ENCODE assay signal across 12 cellular contexts in genomic region chr1:2477309-2477708, GRCh38. TPM values are rescaled to one million over a fixed set of nuclear protein-coding genes. Genes with fewer than 3 reads are reported as not detected.
A peak's percentile ranks its signal among the peaks of the same experiment; 100 is the strongest.
DNase-seq lines count a peak whose midpoint lies in the region; TF ChIP-seq lines count a peak whose summit lies in the region.
"Had no signal": no experiment of that assay in that cellular context is flagged by ENCODE, and none has a peak within 500 bp of the region (broad histone marks: within the 10 kb centered on the region; RNA-seq: fewer than 3 reads in every experiment).

No MANE protein-coding gene starts in this region.

- no peak overlapping the region for H3K27ac ChIP-seq in BLaER1 treated with 17β-estradiol and CSF1 and Interleukin-3, amounts not matched to agents 10 nM and 100 nM
- H3K27ac ChIP-seq in RWPE1 (peak overlapping the region; percentile 57), neuronal stem cell (replicated peaks; ENCODE audit: low read length) (no peak overlapping the region), colonic mucosa (no peak overlapping the region)
- H3K27ac ChIP-seq: C4-2B had no signal

- H3K18ac ChIP-seq in neuronal stem cell (ENCODE audit: low read length): peak overlapping the region; percentile 93

- no peak overlapping the region for H2AFZ ChIP-seq in neuronal stem cell (ENCODE audit: low read length)

- peak overlapping the region; percentile 87 for H2BK120ac ChIP-seq in neuronal stem cell (ENCODE audit: low read depth, low read length)

- H3K27me3 ChIP-seq in BLaER1 treated with 17β-estradiol and CSF1 and Interleukin-3, amounts not matched to agents 10 nM and 100 nM: peaks cover 0 to 20% (median 0%) of the 10 kb centered on the region in 11 experiments; a peak in 6 of 22 replicates
- H3K27me3 ChIP-seq in neuronal stem cell (ENCODE audit: control insufficient read depth in 3 of 3, insufficient read depth in 3 of 3, low read depth in 1 of 3, low read length in 3 of 3) (peaks cover 0 to 78% (median 0%) of the 10 kb centered on the region in 3 experiments), colonic mucosa (no peaks in the 10 kb centered on the region)

- H4K91ac ChIP-seq in neuronal stem cell (ENCODE audit: low read depth, low read length, poor library complexity): no peak overlapping the region

- peaks cover 36 to 100% (median 97%) of the 10 kb centered on the region in 10 experiments for H3K4me1 ChIP-seq in BLaER1 treated with 17β-estradiol and CSF1 and Interleukin-3, amounts not matched to agents 10 nM and 100 nM
- H3K4me1 ChIP-seq in neuronal stem cell (ENCODE audit: control insufficient read depth in 2 of 2, insufficient read depth in 1 of 2, low read depth in 1 of 2, low read length in 2 of 2) (peaks cover 23 to 42% of the 10 kb centered on the region in 2 donors), colonic mucosa (peaks cover 8% of the 10 kb centered on the region)

- peak overlapping the region; percentile 43 for H4K8ac ChIP-seq in neuronal stem cell (ENCODE audit: low read depth, low read length)

- H3K9ac ChIP-seq in BLaER1 treated with 17β-estradiol and CSF1 and Interleukin-3, amounts not matched to agents 10 nM and 100 nM: peak overlapping the region in 1 of 11 experiments; percentile 10; a peak in 1 of 22 replicates
- H3K9ac ChIP-seq in neuronal stem cell (ENCODE audit: low read depth, low read length, poor library complexity): peak overlapping the region; percentile 77
- H3K9ac ChIP-seq in colonic mucosa (ENCODE audit: low read depth in 2 of 2, low read length in 2 of 2): no peak overlapping the region

- H3K14ac ChIP-seq in neuronal stem cell (ENCODE audit: low read length): peak overlapping the region; percentile 82

- H2AK5ac ChIP-seq in neuronal stem cell (ENCODE audit: low read depth, low read length): peak overlapping the region; percentile 93

- intact Hi-C loops in colonic mucosa (cut with DNase I): no loop called here

- DNase-seq in NCI-H524 (lab: John Stamatoyannopoulos, UW): peak; percentile 91 to 92
- DNase-seq in RWPE1 (ENCODE audit: low spot score): no peak
- DNase-seq in neuronal stem cell (ENCODE audit: low spot score): no peak
- no peak for DNase-seq in NCI-H187 (lab: John Stamatoyannopoulos, UW)
- no peak for DNase-seq in colonic mucosa
- no peak for DNase-seq in iPS-NIHi11 (ENCODE audit: low spot score)
- DNase-seq: ACHN; CD4-positive, alpha-beta memory T cell had no signal

- CTCF ChIA-PET in RWPE1 (lab: Yijun Ruan, JAX): no interaction called here

- no CpG with 5 or more reads among the region's 12 CpGs for WGBS in neuronal stem cell (ENCODE audit: extremely low coverage in 2 of 2, insufficient read length in 2 of 2, insufficient replicate concordance in 1 of 2), 2 donors

- POLR2A ChIA-PET in RWPE1 (lab: Yijun Ruan, JAX; ENCODE audit: low non-redundant PET): no interaction called here

- no peaks in the 10 kb centered on the region for H3K9me3 ChIP-seq in BLaER1 treated with 17β-estradiol and CSF1 and Interleukin-3, amounts not matched to agents 10 nM and 100 nM (replicated peaks in 1 of 11)
- H3K9me3 ChIP-seq in neuronal stem cell (replicated peaks in 1 of 2; ENCODE audit: control insufficient read depth in 2 of 2, insufficient read depth in 1 of 2, low read depth in 1 of 2, low read length in 2 of 2) (no peaks in the 10 kb centered on the region), colonic mucosa (no peaks in the 10 kb centered on the region)

- peak overlapping the region in 8 of 11 experiments; percentile 15 to 99 (median 90); a peak in 13 of 22 replicates for H3K4me2 ChIP-seq in BLaER1 treated with 17β-estradiol and CSF1 and Interleukin-3, amounts not matched to agents 10 nM and 100 nM
- peak overlapping the region; percentile 18 for H3K4me2 ChIP-seq in neuronal stem cell (ENCODE audit: insufficient read depth, low read length, poor library complexity, severe bottlenecking)

- H2BK15ac ChIP-seq in neuronal stem cell (ENCODE audit: low read length): peak overlapping the region; percentile 99

- H2BK5ac ChIP-seq in neuronal stem cell (ENCODE audit: low read length): peak overlapping the region; percentile 22

- no peak overlapping the region for H3K4ac ChIP-seq in neuronal stem cell (ENCODE audit: low read length)

- peaks cover 0 to 99% (median 29%) of the 10 kb centered on the region in 11 experiments; a peak in 12 of 22 replicates for H4K20me1 ChIP-seq in BLaER1 treated with 17β-estradiol and CSF1 and Interleukin-3, amounts not matched to agents 10 nM and 100 nM

- H3K4me3 ChIP-seq in BLaER1 treated with 17β-estradiol and CSF1 and Interleukin-3, amounts not matched to agents 10 nM and 100 nM: no peak overlapping the region
- no peak overlapping the region for H3K4me3 ChIP-seq in neuronal stem cell (ENCODE audit: low read length in 2 of 2)
- no peak overlapping the region for H3K4me3 ChIP-seq in colonic mucosa
- H3K4me3 ChIP-seq: K562 had no signal

- peak overlapping the region; percentile 44 for H3K23ac ChIP-seq in neuronal stem cell (ENCODE audit: low read depth, low read length, poor library complexity)

- no peak overlapping the region for H2BK12ac ChIP-seq in neuronal stem cell (ENCODE audit: low read length)

- peaks cover 11% of the 10 kb centered on the region for H3K79me1 ChIP-seq in neuronal stem cell (ENCODE audit: low read depth, low read length)

- H3K36me3 ChIP-seq in BLaER1 treated with 17β-estradiol and CSF1 and Interleukin-3, amounts not matched to agents 10 nM and 100 nM: no peaks in the 10 kb centered on the region
- H3K36me3 ChIP-seq in neuronal stem cell (replicated peaks in 1 of 2; ENCODE audit: control insufficient read depth in 2 of 2, insufficient read depth in 2 of 2, low read length in 2 of 2): no peaks in the 10 kb centered on the region
- H3K36me3 ChIP-seq in colonic mucosa: no peaks in the 10 kb centered on the region

- no peak for TF ChIP-seq CTCF in RWPE1 (conservative IDR thresholded peaks at IDR 0.05; ENCODE audit: low read depth)
- no peak for TF ChIP-seq CTCF in colonic mucosa (IDR thresholded peaks at IDR 0.05)

RNA-seq across cellular contexts. Expression of gene PLCH2, which starts 1.2 kb away (rescaled TPM):
- polyA plus RNA-seq in neuronal stem cell (2013, experiment 1 of 2): 4.2 TPM
- 4.0 TPM for polyA plus RNA-seq in neuronal stem cell (2013, experiment 2 of 2)
- 1 to 10 TPM; 2.0 to 3.8 TPM for total RNA-seq in colonic mucosa
- total RNA-seq: A172 had no signal
- polyA plus RNA-seq: K562 had no signal

RNA-seq across cellular contexts. Expression of gene PANK4, which starts 49.1 kb away (rescaled TPM):
- 23.5 TPM for polyA plus RNA-seq in neuronal stem cell (2013, experiment 1 of 2)
- 22.7 TPM for polyA plus RNA-seq in neuronal stem cell (2013, experiment 2 of 2)
- total RNA-seq in colonic mucosa: 10 to 100 TPM; 27.0 to 42.0 TPM

RNA-seq across cellular contexts. Expression of gene HES5, which starts 52.8 kb away (rescaled TPM):
- 208 TPM for polyA plus RNA-seq in neuronal stem cell (2013, experiment 1 of 2)
- 209 TPM for polyA plus RNA-seq in neuronal stem cell (2013, experiment 2 of 2)
- 1 to 10 TPM; 2.5 to 4.2 TPM for total RNA-seq in colonic mucosa
- total RNA-seq: A172; CD4-positive, alpha-beta memory T cell; K562 had no signal
- polyA plus RNA-seq: CD4-positive, alpha-beta memory T cell; K562 had no signal

Comparison
In these comparisons a context has a peak if more than half of its experiments do, and no peak if none do; other contexts are left out.
1. DNase-seq: peak in NCI-H524 (2 of 2); none in RWPE1 (single experiment), neuronal stem cell (single experiment), NCI-H187 (0 of 2), colonic mucosa (single experiment) and iPS-NIHi11 (single experiment).